1 cellular context compared by ENCODE assay signal in the genomic region with DNA sequence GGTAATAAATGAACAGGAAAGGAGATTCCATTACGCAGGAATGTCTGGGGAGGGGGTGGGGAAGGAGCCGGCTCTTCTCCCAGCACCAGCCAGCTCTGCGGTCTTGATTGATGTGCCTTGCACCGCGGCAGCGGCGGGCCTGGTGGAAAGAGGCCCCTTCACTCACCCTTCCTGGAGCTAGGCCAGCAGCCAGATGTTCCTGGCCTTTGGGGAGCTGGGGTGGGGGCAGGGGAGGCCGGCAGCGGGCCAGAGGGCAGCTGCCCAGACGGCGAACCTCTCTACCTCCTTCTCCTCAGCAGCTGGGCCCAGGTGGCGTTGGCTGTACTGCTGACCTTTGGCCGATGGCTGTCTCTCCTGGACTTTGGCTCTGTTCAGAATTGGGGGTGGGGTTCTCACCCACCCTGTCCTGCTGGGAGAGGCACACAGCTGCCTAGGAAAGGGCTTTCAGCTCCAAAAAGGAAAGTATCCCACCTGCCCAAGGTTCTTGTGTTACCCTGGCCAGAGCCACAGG.
TF ChIP-seq lines count a peak whose summit lies in the region.

No MANE protein-coding gene starts in this region.

TF ChIP-seq in GM23338, 12 proteins besides CTCF, POLR2A, EP300 and RAD21 (continued from another document):
- no peak for TF ChIP-seq CREB1 (CRISPR knock-in tag; IDR thresholded peaks at IDR 0.05; ENCODE audit: low read depth)
